Comparison of ENCODE assay signal across 13 cellular contexts in the genomic region with DNA sequence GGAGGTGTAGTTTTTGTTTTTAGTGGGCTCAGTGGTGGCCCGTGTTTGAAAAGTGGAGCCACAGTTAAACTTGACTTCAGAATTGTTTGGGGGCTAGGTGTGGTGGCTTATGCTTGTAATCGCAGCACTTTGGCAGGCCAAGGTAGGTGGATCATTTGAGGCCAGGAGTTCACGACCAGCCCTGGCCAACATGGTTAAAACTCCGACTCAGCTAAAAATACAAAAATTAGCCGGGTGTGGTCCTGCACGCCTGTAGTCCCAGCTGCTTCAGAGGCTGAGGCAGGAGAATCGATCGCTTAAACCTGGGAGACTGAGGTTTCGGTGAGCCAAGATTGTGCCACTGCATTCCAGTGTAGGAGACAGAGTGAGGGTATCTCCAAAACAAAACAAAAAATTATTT. TPM values are rescaled to one million over a fixed set of nuclear protein-coding genes. Genes with fewer than 3 reads are reported as not detected.
A peak's percentile ranks its signal among the peaks of the same experiment; 100 is the strongest.
DNase-seq lines count a peak whose midpoint lies in the region; ATAC-seq, FAIRE-seq and TF ChIP-seq lines count a peak whose summit lies in the region.
"Had no signal": no experiment of that assay in that cellular context is flagged by ENCODE, and none has a peak within 500 bp of the region (broad histone marks: within the 10 kb centered on the region; RNA-seq: fewer than 3 reads in every experiment).

No MANE protein-coding gene starts in this region.

- H3K27me3 Mint-ChIP-seq in activated CD4-positive, alpha-beta T cell treated with anti-CD3 and anti-CD28 coated beads for 36 hours, result no peaks in the 10 kb centered on the region

- H3K27ac ChIP-seq in PC-3 (ENCODE audit: low read length) (no peak overlapping the region), epithelial cell of prostate (peak overlapping the region; percentile 83), gastrocnemius medialis (peak overlapping the region in 2 of 4 donors; percentile 86 to 92)

- peaks cover 78% of the 10 kb centered on the region for H3K79me2 ChIP-seq in PC-3 (ENCODE audit: low read length)

- peaks cover 31% of the 10 kb centered on the region for H4K20me1 ChIP-seq in PC-3 (ENCODE audit: low read length)

- H3K9me3 Mint-ChIP-seq in activated CD4-positive, alpha-beta T cell treated with anti-CD3 and anti-CD28 coated beads for 36 hours (ENCODE audit: low read depth), result no peaks in the 10 kb centered on the region

- no peak overlapping the region for H2AFZ ChIP-seq in PC-3 (ENCODE audit: low read length)

- no peak for FAIRE-seq in D721Med (lab: Jason Lieb, UNC)

- no peak for ATAC-seq in activated CD4-positive, alpha-beta T cell treated with anti-CD3 and anti-CD28 coated beads for 36 hours
- ATAC-seq in PC-3 (no peak), sciatic nerve (no peak), gastrocnemius medialis (no peak)

- no peak for TF ChIP-seq POLR2A in gastrocnemius medialis (IDR thresholded peaks at IDR 0.05)

- H3K4me2 ChIP-seq in PC-3 (ENCODE audit: low read length), result peak overlapping the region; percentile 90

- in situ Hi-C loops in gastrocnemius medialis (cut with MboI; ENCODE audit: low sequenced_read_pairs in 4 of 4), result loop anchor here in 1 of 4 donors (25.0 kb wide), 3 partner anchors 91 to 1291 kb away; a partner anchor contains a TSS

- H3K9me3 ChIP-seq in PC-3 (ENCODE audit: low read length) (no peaks in the 10 kb centered on the region), gastrocnemius medialis (no peaks in the 10 kb centered on the region)
- H3K9me3 ChIP-seq: upper lobe of left lung had no signal

- peaks cover 51% of the 10 kb centered on the region for H3K4me1 Mint-ChIP-seq in activated CD4-positive, alpha-beta T cell treated with anti-CD3 and anti-CD28 coated beads for 36 hours

- H3F3A ChIP-seq in PC-3 (ENCODE audit: low read length, unreplicated experiment), result no peaks in the 10 kb centered on the region

- peaks cover 42% of the 10 kb centered on the region for H3K4me1 ChIP-seq in PC-3 (ENCODE audit: insufficient read depth, low read length)
- H3K4me1 ChIP-seq in gastrocnemius medialis, result peaks cover 18 to 22% of the 10 kb centered on the region in 2 donors

- peaks cover 59% of the 10 kb centered on the region for H3K36me3 Mint-ChIP-seq in activated CD4-positive, alpha-beta T cell treated with anti-CD3 and anti-CD28 coated beads for 36 hours (ENCODE audit: low read depth)

- H3K4me3 ChIP-seq in PC-3 (ENCODE audit: low read length) (peak overlapping the region; percentile 99), gastrocnemius medialis (no peak overlapping the region)

- no peaks in the 10 kb centered on the region for H3K27me3 ChIP-seq in PC-3 (ENCODE audit: low read length)
- H3K27me3 ChIP-seq in gastrocnemius medialis, result no peaks in the 10 kb centered on the region
- H3K27me3 ChIP-seq: upper lobe of left lung had no signal

- CTCF ChIA-PET in activated CD4-positive, alpha-beta T cell treated with anti-CD3 and anti-CD28 coated beads for 36 hours (lab: Charles Lee), result interaction anchor here (0.6 to 1.6 kb wide), 3 partner anchors 9 to 27 kb away, joined by 4 to 5 read pairs (median 5); no protein-coding TSS in a partner anchor
- CTCF ChIA-PET in PC-3 (lab: Charles Lee), result no interaction called here

- peak overlapping the region; percentile 70 for H3K27ac Mint-ChIP-seq in activated CD4-positive, alpha-beta T cell treated with anti-CD3 and anti-CD28 coated beads for 36 hours

- intact Hi-C loops in activated CD4-positive, alpha-beta T cell treated with anti-CD3 and anti-CD28 coated beads for 36 hours (cut with DNase I, micrococcal nuclease), result loop anchor here (5.0 kb wide), 3 partner anchors 86 to 686 kb away; a partner anchor contains a TSS
- intact Hi-C loops in PC-3 (cut with micrococcal nuclease), result loop anchor here (5.0 kb wide), 1 partner anchor 86 kb away; no protein-coding TSS in a partner anchor
- intact Hi-C loops in sciatic nerve (cut with DNase I), result no loop called here
- intact Hi-C loops in gastrocnemius medialis (cut with DNase I; ENCODE audit: low total_unique reads), result loop anchor here (5.0 kb wide), 2 partner anchors 91 to 166 kb away; a partner anchor contains a TSS

- POLR2A ChIA-PET in activated CD4-positive, alpha-beta T cell treated with anti-CD3 and anti-CD28 coated beads for 36 hours (lab: Charles Lee), result no interaction called here
- POLR2A ChIA-PET in PC-3 (lab: Charles Lee; ENCODE audit: unreplicated experiment), result no interaction called here

- TF ChIP-seq CTCF in PC-3 (conservative IDR thresholded peaks at IDR 0.05; ENCODE audit: low read depth, low read length) (no peak), gastrocnemius medialis (IDR thresholded peaks at IDR 0.05 in 4 of 5, conservative IDR thresholded peaks at IDR 0.05 in 1 of 5) (no peak), D721Med (IDR thresholded peaks at IDR 0.05; ENCODE audit: insufficient read depth, missing control alignments) (no peak)

- DNase-seq in activated CD4-positive, alpha-beta T cell treated with anti-CD3 and anti-CD28 coated beads for 36 hours, result no peak
- no peak for DNase-seq in activated CD4-positive, alpha-beta T cell treated with anti-CD3 and anti-CD28 coated beads for 4 hours
- no peak for DNase-seq in PC-3
- DNase-seq in epithelial cell of prostate (ENCODE audit: low read depth, low spot score), result no peak
- DNase-seq in sciatic nerve (ENCODE audit: low spot score), result peak; percentile 21
- DNase-seq in effector CD8-positive, alpha-beta T cell (lab: John Stamatoyannopoulos, UW), result no peak
- no peak for DNase-seq in gastrocnemius medialis
- DNase-seq in D721Med (ENCODE audit: insufficient read length, low spot score), result no peak
- DNase-seq: ACHN; activated CD4-positive, CD25-positive, alpha-beta regulatory T cell treated with anti-CD3 and anti-CD28 coated beads, Interleukin-2, amount 50 U/mL, for 72 hours; NCI-H1092 treated with DMSO at 0.1 percent for 48 hours; stimulated activated CD4-positive, alpha-beta T cell treated with anti-CD3 and anti-CD28 coated beads, Interleukin-4, amount 100 ng/mL, for 24 hours; upper lobe of left lung had no signal

- H3K36me3 ChIP-seq in PC-3 (ENCODE audit: low read depth, low read length) (peaks cover 52% of the 10 kb centered on the region), gastrocnemius medialis (peaks cover 0 to 55% of the 10 kb centered on the region in 2 donors)

- peak overlapping the region; percentile 96 for H3K4me3 Mint-ChIP-seq in activated CD4-positive, alpha-beta T cell treated with anti-CD3 and anti-CD28 coated beads for 36 hours

- BruUV-seq in PC-3 (replicated peaks; lab: Mats Ljungman, UMichigan), result no TSS peak

- H3K9ac ChIP-seq in PC-3 (ENCODE audit: low read length), result peak overlapping the region; percentile 100

- H3K9me2 ChIP-seq in PC-3 (replicated peaks; ENCODE audit: low read length), result no peaks in the 10 kb centered on the region

RNA-seq across cellular contexts. Expression of a gene that starts 1.8 kb away (rescaled TPM):
- total RNA-seq in activated CD4-positive, alpha-beta T cell treated with anti-CD3 and anti-CD28 coated beads for 36 hours, result 100 to 1,000 TPM; 182 to 237 TPM
- 316 and 338 TPM in 2 replicates for total RNA-seq in PC-3 (2014; rRNA removed)
- total RNA-seq in sciatic nerve, result 77.3 TPM
- total RNA-seq in gastrocnemius medialis, result 100 to 1,000 TPM in 3 of 4 donors, 10 to 100 TPM in 1; 95.9 to 158 (median 114) TPM

RNA-seq across cellular contexts. Expression of a gene that starts 2.1 kb away (rescaled TPM):
- total RNA-seq in activated CD4-positive, alpha-beta T cell treated with anti-CD3 and anti-CD28 coated beads for 36 hours, result 10 to 100 TPM; 24.4 to 30.3 TPM
- total RNA-seq in PC-3 (2014; rRNA removed) (54.0 and 66.3 TPM in 2 replicates), sciatic nerve (11.5 TPM), gastrocnemius medialis (1 to 10 TPM; 2.1 to 4.7 (median 3.9) TPM)

RNA-seq across cellular contexts. Expression of a gene that starts 10.7 kb away (rescaled TPM):
- 100 to 1,000 TPM; 117 to 128 TPM for total RNA-seq in activated CD4-positive, alpha-beta T cell treated with anti-CD3 and anti-CD28 coated beads for 36 hours
- total RNA-seq in PC-3 (2014; rRNA removed), result 57.4 and 65.6 TPM in 2 replicates
- 86.4 TPM for total RNA-seq in sciatic nerve
- 10 to 100 TPM; 29.8 to 32.0 (median 31.1) TPM for total RNA-seq in gastrocnemius medialis

RNA-seq across cellular contexts. Expression of a gene that starts 39.4 kb away (rescaled TPM):
- total RNA-seq in activated CD4-positive, alpha-beta T cell treated with anti-CD3 and anti-CD28 coated beads for 36 hours, result 1 to 10 TPM; 1.2 to 1.6 TPM
- total RNA-seq in PC-3 (2014; rRNA removed), result 0.75 and 1.3 TPM in 2 replicates
- 2.7 TPM for total RNA-seq in sciatic nerve
- total RNA-seq in gastrocnemius medialis, result 100 to 1,000 TPM in 1 of 4 donors, 10 to 100 TPM in 3; 30.1 to 211 (median 57.2) TPM

RNA-seq across cellular contexts. Expression of a gene that starts 52.9 kb away (rescaled TPM):
- total RNA-seq in activated CD4-positive, alpha-beta T cell treated with anti-CD3 and anti-CD28 coated beads for 36 hours, result 100 to 1,000 TPM; 537 to 693 TPM
- total RNA-seq in PC-3 (2014; rRNA removed) (499 and 578 TPM in 2 replicates), sciatic nerve (170 TPM), gastrocnemius medialis (100 to 1,000 TPM; 540 to 822 (median 655) TPM)
